ENCODE assay signal across 9 cellular contexts in genomic region chr11:3825473-3826154, GRCh38. TPM values are rescaled to one million over a fixed set of nuclear protein-coding genes. Genes with fewer than 3 reads are reported as not detected.
DNase-seq lines count a peak whose midpoint lies in the region; ATAC-seq and TF ChIP-seq lines count a peak whose summit lies in the region.
"Had no signal": no experiment of that assay in that cellular context is flagged by ENCODE, and none has a peak within 500 bp of the region (broad histone marks: within the 10 kb centered on the region; RNA-seq: fewer than 3 reads in every experiment).

No MANE protein-coding gene starts in this region.

- POLR2A ChIA-PET in CD4-positive, alpha-beta memory T cell (lab: Charles Lee; ENCODE audit: partially characterized antibody): interaction anchor here (1.1 to 12.0 kb wide), 8 partner anchors 12 to 248 kb away, joined by 3 to 221 read pairs (median 6); partner anchors contain the start of genes PGAP2, RHOG and STIM1
- POLR2A ChIA-PET in naive thymus-derived CD4-positive, alpha-beta T cell (lab: Charles Lee): interaction anchor here (0.9 to 5.3 kb wide), 5 partner anchors 9 to 28 kb away, joined by 3 to 52 read pairs (median 7); partner anchors contain the start of gene RHOG

- no peak overlapping the region for H3K4me3 ChIP-seq in CD4-positive, alpha-beta memory T cell (ENCODE audit: low read length in 2 of 2)
- H3K4me3 ChIP-seq in GM23338 (no peak overlapping the region), adrenal gland (no peak overlapping the region)
- H3K4me3 ChIP-seq in naive thymus-derived CD4-positive, alpha-beta T cell (ENCODE audit: low read length): no peak overlapping the region
- H3K4me3 ChIP-seq: testis had no signal

- no peak for DNase-seq in CD4-positive, alpha-beta memory T cell
- no peak for DNase-seq in GM23338 (ENCODE audit: low spot score)
- no peak for DNase-seq in naive thymus-derived CD4-positive, alpha-beta T cell
- no peak for DNase-seq in adrenal gland
- DNase-seq: NCI-H2107 had no signal

- intact Hi-C loops in CD4-positive, alpha-beta memory T cell (cut with micrococcal nuclease): no loop called here
- intact Hi-C loops in naive thymus-derived CD4-positive, alpha-beta T cell (cut with micrococcal nuclease): loop anchor here in 1 of 2 donors (2.0 kb wide), 1 partner anchor 29 kb away; the partner anchor contains the start of gene NUP98
- intact Hi-C loops in adrenal gland (cut with DNase I): no loop called here

- H3K27ac ChIP-seq in CD4-positive, alpha-beta memory T cell (ENCODE audit: low read depth, low read length): peak overlapping the region; percentile 22
- H3K27ac ChIP-seq in GM23338 (ENCODE audit: low read depth): no peak overlapping the region
- H3K27ac ChIP-seq in naive thymus-derived CD4-positive, alpha-beta T cell (ENCODE audit: low read depth, low read length): peak overlapping the region; percentile 38
- H3K27ac ChIP-seq in adrenal gland: no peak overlapping the region
- H3K27ac ChIP-seq: testis had no signal

- no peaks in the 10 kb centered on the region for H3K9me2 ChIP-seq in GM23338 (ENCODE audit: insufficient read depth)

- no peaks in the 10 kb centered on the region for H3K79me2 ChIP-seq in GM23338 (replicated peaks; ENCODE audit: insufficient read depth)

- WGBS in adrenal gland, 4 donors: 69 to 91% (median 82%) methylated on average over 8 of the region's 8 CpGs

- H3K4me3 Mint-ChIP-seq in CD4-positive, alpha-beta memory T cell: no peak overlapping the region
- H3K4me3 Mint-ChIP-seq in GM23338: no peak overlapping the region; the same call in 2 of the 3 replicates
- H3K4me3 Mint-ChIP-seq in activated naive CD8-positive, alpha-beta T cell: no peak overlapping the region
- H3K4me3 Mint-ChIP-seq in naive thymus-derived CD4-positive, alpha-beta T cell: no peak overlapping the region

- H3K36me3 Mint-ChIP-seq in CD4-positive, alpha-beta memory T cell: peaks cover 23 to 49% of the 10 kb centered on the region in 2 donors
- H3K36me3 Mint-ChIP-seq in GM23338 (ENCODE audit: low read depth): peaks cover 51% of the 10 kb centered on the region
- H3K36me3 Mint-ChIP-seq in activated naive CD8-positive, alpha-beta T cell: peaks cover 2% of the 10 kb centered on the region
- H3K36me3 Mint-ChIP-seq in naive thymus-derived CD4-positive, alpha-beta T cell: peaks cover 0 to 24% (median 12%) of the 10 kb centered on the region in 5 donors

- CTCF ChIA-PET in CD4-positive, alpha-beta memory T cell (lab: Charles Lee; ENCODE audit: partially characterized antibody): interaction anchor here (0.9 to 5.9 kb wide), 11 partner anchors 8 to 248 kb away, joined by 3 to 151 read pairs (median 9); partner anchors contain the start of genes PGAP2, RHOG and STIM1
- CTCF ChIA-PET in naive thymus-derived CD4-positive, alpha-beta T cell (lab: Charles Lee): interaction anchor here (0.6 to 4.0 kb wide), 9 partner anchors 10 to 248 kb away, joined by 3 to 20 read pairs (median 7); partner anchors contain the start of gene RHOG

- H4K20me1 ChIP-seq in GM23338 (replicated peaks; ENCODE audit: insufficient read depth): peaks cover 16% of the 10 kb centered on the region

- no peaks in the 10 kb centered on the region for H3K9me3 ChIP-seq in CD4-positive, alpha-beta memory T cell (ENCODE audit: control insufficient read depth in 1 of 2, low read length in 2 of 2)
- no peaks in the 10 kb centered on the region for H3K9me3 ChIP-seq in naive thymus-derived CD4-positive, alpha-beta T cell (ENCODE audit: control insufficient read depth in 2 of 3, low read length in 3 of 3)
- H3K9me3 ChIP-seq in adrenal gland (replicated peaks in 1 of 3): no peaks in the 10 kb centered on the region
- H3K9me3 ChIP-seq: testis had no signal

- H3K27ac Mint-ChIP-seq in CD4-positive, alpha-beta memory T cell: peak overlapping the region; percentile 72 to 94 (median 89)
- no peak overlapping the region for H3K27ac Mint-ChIP-seq in GM23338
- H3K27ac Mint-ChIP-seq in activated naive CD8-positive, alpha-beta T cell: peak overlapping the region; percentile 55
- H3K27ac Mint-ChIP-seq in naive thymus-derived CD4-positive, alpha-beta T cell: peak overlapping the region; percentile 33 to 96 (median 87)

- ATAC-seq in GM23338 (no peak), GM21390 (IDR thresholded peaks at IDR 0.05; ENCODE audit: unreplicated experiment) (no peak), GM21786 (IDR thresholded peaks at IDR 0.05; ENCODE audit: unreplicated experiment) (no peak)
- ATAC-seq in naive thymus-derived CD4-positive, alpha-beta T cell: peak; percentile 11

- H2AFZ ChIP-seq in GM23338: no peak overlapping the region

- peaks cover 26% of the 10 kb centered on the region for H3K4me1 ChIP-seq in CD4-positive, alpha-beta memory T cell (ENCODE audit: insufficient read depth, low read length)
- H3K4me1 ChIP-seq in GM23338 (ENCODE audit: insufficient read depth): peaks cover 31% of the 10 kb centered on the region
- H3K4me1 ChIP-seq in naive thymus-derived CD4-positive, alpha-beta T cell (ENCODE audit: control insufficient read depth in 2 of 2, insufficient read depth in 2 of 2, low read length in 2 of 2): peaks cover 13 to 20% of the 10 kb centered on the region in 2 donors
- H3K4me1 ChIP-seq in adrenal gland (replicated peaks in 1 of 2): peaks cover 0 to 6% of the 10 kb centered on the region in 2 donors
- H3K4me1 ChIP-seq: testis had no signal

- peaks cover 25 to 52% (median 36%) of the 10 kb centered on the region in 4 donors for H3K4me1 Mint-ChIP-seq in CD4-positive, alpha-beta memory T cell
- H3K4me1 Mint-ChIP-seq in GM23338: peaks cover 39% of the 10 kb centered on the region
- peaks cover 43% of the 10 kb centered on the region for H3K4me1 Mint-ChIP-seq in activated naive CD8-positive, alpha-beta T cell (ENCODE audit: low read depth)
- H3K4me1 Mint-ChIP-seq in naive thymus-derived CD4-positive, alpha-beta T cell: peaks cover 20 to 53% (median 48%) of the 10 kb centered on the region in 7 donors

- peaks cover 43% of the 10 kb centered on the region for H3K36me3 ChIP-seq in CD4-positive, alpha-beta memory T cell (ENCODE audit: insufficient read depth, low read length)
- H3K36me3 ChIP-seq in GM23338 (ENCODE audit: insufficient read depth): no peaks in the 10 kb centered on the region
- peaks cover 0 to 46% (median 5%) of the 10 kb centered on the region in 3 experiments for H3K36me3 ChIP-seq in naive thymus-derived CD4-positive, alpha-beta T cell (ENCODE audit: control insufficient read depth in 2 of 3, insufficient read depth in 3 of 3, low read length in 3 of 3)
- peaks cover 0 to 19% of the 10 kb centered on the region in 2 donors for H3K36me3 ChIP-seq in adrenal gland (replicated peaks in 1 of 2)

- no peaks in the 10 kb centered on the region for H3K9me3 Mint-ChIP-seq in CD4-positive, alpha-beta memory T cell
- no peaks in the 10 kb centered on the region for H3K9me3 Mint-ChIP-seq in GM23338
- no peaks in the 10 kb centered on the region for H3K9me3 Mint-ChIP-seq in activated naive CD8-positive, alpha-beta T cell (ENCODE audit: low read depth)
- no peaks in the 10 kb centered on the region for H3K9me3 Mint-ChIP-seq in naive thymus-derived CD4-positive, alpha-beta T cell

- no peaks in the 10 kb centered on the region for H3K27me3 Mint-ChIP-seq in CD4-positive, alpha-beta memory T cell
- H3K27me3 Mint-ChIP-seq in GM23338 (ENCODE audit: insufficient read depth, low read depth, poor library complexity): peaks cover 21% of the 10 kb centered on the region
- no peaks in the 10 kb centered on the region for H3K27me3 Mint-ChIP-seq in activated naive CD8-positive, alpha-beta T cell
- H3K27me3 Mint-ChIP-seq in naive thymus-derived CD4-positive, alpha-beta T cell: no peaks in the 10 kb centered on the region

- TF ChIP-seq POLR2A in adrenal gland (IDR thresholded peaks at IDR 0.05): no peak

- no peaks in the 10 kb centered on the region for H3K27me3 ChIP-seq in CD4-positive, alpha-beta memory T cell (ENCODE audit: insufficient read depth, low read length)
- H3K27me3 ChIP-seq in GM23338 (ENCODE audit: insufficient read depth) (no peaks in the 10 kb centered on the region), adrenal gland (no peaks in the 10 kb centered on the region)
- no peaks in the 10 kb centered on the region for H3K27me3 ChIP-seq in naive thymus-derived CD4-positive, alpha-beta T cell (ENCODE audit: control insufficient read depth in 2 of 2, insufficient read depth in 2 of 2, low read length in 2 of 2)
- H3K27me3 ChIP-seq: testis had no signal

- TF ChIP-seq CTCF in GM23338 (conservative IDR thresholded peaks at IDR 0.05; ENCODE audit: low read depth in 2 of 2) (no peak), adrenal gland (IDR thresholded peaks at IDR 0.05) (no peak)

- peak overlapping the region; percentile 65 for H3K4me2 ChIP-seq in GM23338

- 0 out of 2 replicates have a peak, but pooled peaks cover 3% of the 10 kb centered on the region for H3F3A ChIP-seq in GM23338 (replicated peaks; ENCODE audit: low read depth)

RNA-seq across cellular contexts. Expression of gene RHOG, which starts 15.1 kb away (rescaled TPM):
- 100 to 1,000 TPM in 1 of 2 experiments, 10 to 100 TPM in 1; 99.4 to 103 TPM for total RNA-seq in CD4-positive, alpha-beta memory T cell
- 100 to 1,000 TPM; 124 to 228 TPM for polyA plus RNA-seq in CD4-positive, alpha-beta memory T cell
- 38.6 and 39.5 TPM in 2 replicates for total RNA-seq in GM23338 (2014; rRNA removed; shearing (Covaris generic))
- polyA plus RNA-seq in GM23338 (2016; fragmentation: Nextera tagmentation; extraction: Ambion mirVana): 23.2 and 26.3 TPM in 2 replicates
- 100 to 1,000 TPM in 2 of 5 experiments, 10 to 100 TPM in 3; 89.4 to 147 (median 96.3) TPM for total RNA-seq in naive thymus-derived CD4-positive, alpha-beta T cell
- polyA plus RNA-seq in naive thymus-derived CD4-positive, alpha-beta T cell: 100 to 1,000 TPM; 133 to 220 TPM
- total RNA-seq in adrenal gland: 10 to 100 TPM; 31.3 to 91.2 (median 54.5) TPM
- polyA plus RNA-seq in adrenal gland: 10 to 100 TPM; 28.7 to 49.4 (median 38.4) TPM

RNA-seq across cellular contexts. Expression of gene PGAP2, which starts 17.3 kb away (rescaled TPM):
- total RNA-seq in CD4-positive, alpha-beta memory T cell: 10 to 100 TPM; 18.4 to 20.7 TPM
- 10 to 100 TPM; 16.2 to 18.6 TPM for polyA plus RNA-seq in CD4-positive, alpha-beta memory T cell
- 43.2 TPM in 2 replicates for total RNA-seq in GM23338 (2014; rRNA removed; shearing (Covaris generic))
- polyA plus RNA-seq in GM23338 (2016; fragmentation: Nextera tagmentation; extraction: Ambion mirVana) (37.8 and 39.3 TPM in 2 replicates), adrenal gland (10 to 100 TPM; 17.2 to 44.0 (median 21.9) TPM)
- 10 to 100 TPM; 20.8 to 28.3 (median 26.1) TPM for total RNA-seq in naive thymus-derived CD4-positive, alpha-beta T cell
- polyA plus RNA-seq in naive thymus-derived CD4-positive, alpha-beta T cell: 10 to 100 TPM; 24.2 to 27.8 TPM
- total RNA-seq in adrenal gland: 10 to 100 TPM in 7 of 8 donors, 1 to 10 TPM in 1; 4.6 to 32.5 (median 19.9) TPM

RNA-seq across cellular contexts. Expression of gene NUP98, which starts 28.3 kb away (rescaled TPM):
- 100 to 1,000 TPM; 109 to 112 TPM for total RNA-seq in CD4-positive, alpha-beta memory T cell
- polyA plus RNA-seq in CD4-positive, alpha-beta memory T cell: 10 to 100 TPM; 31.9 to 51.8 TPM
- total RNA-seq in GM23338 (2014; rRNA removed; shearing (Covaris generic)): 170 and 174 TPM in 2 replicates
- polyA plus RNA-seq in GM23338 (2016; fragmentation: Nextera tagmentation; extraction: Ambion mirVana) (20.7 and 23.9 TPM in 2 replicates), adrenal gland (10 to 100 TPM; 14.6 to 58.9 (median 28.5) TPM)
- total RNA-seq in naive thymus-derived CD4-positive, alpha-beta T cell: 100 to 1,000 TPM; 103 to 137 (median 120) TPM
- polyA plus RNA-seq in naive thymus-derived CD4-positive, alpha-beta T cell: 10 to 100 TPM; 45.0 to 71.5 TPM
- total RNA-seq in adrenal gland: 100 to 1,000 TPM in 2 of 8 donors, 10 to 100 TPM in 6; 49.7 to 226 (median 56.9) TPM

RNA-seq across cellular contexts. Expression of gene STIM1, which starts 29.9 kb away (rescaled TPM):
- total RNA-seq in CD4-positive, alpha-beta memory T cell: 10 to 100 TPM; 87.1 to 87.4 TPM
- polyA plus RNA-seq in CD4-positive, alpha-beta memory T cell: 10 to 100 TPM; 27.7 to 43.8 TPM
- total RNA-seq in GM23338 (2014; rRNA removed; shearing (Covaris generic)): 9.3 and 14.0 TPM in 2 replicates
- polyA plus RNA-seq in GM23338 (2016; fragmentation: Nextera tagmentation; extraction: Ambion mirVana): 3.5 and 3.9 TPM in 2 replicates
- total RNA-seq in naive thymus-derived CD4-positive, alpha-beta T cell: 100 to 1,000 TPM in 3 of 5 experiments, 10 to 100 TPM in 2; 95.6 to 117 (median 103) TPM
- 10 to 100 TPM; 38.4 to 43.6 TPM for polyA plus RNA-seq in naive thymus-derived CD4-positive, alpha-beta T cell
- total RNA-seq in adrenal gland: 10 to 100 TPM; 22.2 to 44.1 (median 36.4) TPM
- 10 to 100 TPM; 13.4 to 23.0 (median 17.2) TPM for polyA plus RNA-seq in adrenal gland

Comparison
In these comparisons a context has a peak if more than half of its experiments do, and no peak if none do; other contexts are left out.
1. H3K27ac ChIP-seq: peak in CD4-positive, alpha-beta memory T cell (single experiment) and naive thymus-derived CD4-positive, alpha-beta T cell (single experiment); none in GM23338 (single experiment) and adrenal gland (0 of 5).